8 cellular contexts compared by ENCODE assay signal in the genomic region with DNA sequence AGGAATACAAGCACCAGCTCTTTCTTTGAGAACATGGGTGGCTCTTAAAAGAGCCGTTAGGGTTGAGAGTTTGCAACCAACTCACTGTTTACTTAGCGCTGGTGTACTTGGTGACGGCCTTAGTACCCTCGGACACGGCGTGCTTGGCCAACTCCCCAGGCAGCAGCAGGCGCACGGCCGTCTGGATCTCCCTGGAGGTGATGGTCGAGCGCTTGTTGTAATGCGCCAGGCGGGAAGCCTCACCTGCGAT.
DNase-seq lines count a peak whose midpoint lies in the region; ATAC-seq and TF ChIP-seq lines count a peak whose summit lies in the region.
"Not testable (repeated sequence)": the region's sequence is repeated elsewhere in the genome, so short reads cannot be mapped to it uniquely, and the experiment has no call there.

No MANE protein-coding gene starts in this region.

- H3K4me3 ChIP-seq in Caco-2 (ENCODE audit: low read depth, low read length) = peak overlapping the region; percentile 65
- H3K4me3 ChIP-seq in fibroblast of mammary gland (ENCODE audit: control insufficient read depth, low read depth, low read length) = peak overlapping the region; percentile 81
- H3K4me3 ChIP-seq in mucosa of rectum (ENCODE audit: low read length in 2 of 2) = peak overlapping the region; percentile 74 to 86

- H3K27ac Mint-ChIP-seq in Caco-2 (ENCODE audit: unreplicated experiment) = not testable (repeated sequence)

- BruUV-seq in Caco-2 (replicated peaks; lab: Mats Ljungman, UMichigan) = TSS peak; percentile 78

- intact Hi-C loops in Caco-2 (cut with micrococcal nuclease; ENCODE audit: unreplicated experiment) = loop anchor here (1.0 to 10.0 kb wide), 7 partner anchors 15 to 1733 kb away; a partner anchor contains a TSS

- peaks cover 20% of the 10 kb centered on the region for H3K4me1 ChIP-seq in Caco-2
- H3K4me1 ChIP-seq in mucosa of rectum (ENCODE audit: control insufficient read depth in 2 of 2, insufficient read depth in 2 of 2, low read length in 2 of 2) = peaks cover 8 to 13% of the 10 kb centered on the region in 2 donors

- not testable (repeated sequence) for H3K27me3 Mint-ChIP-seq in Caco-2 (ENCODE audit: insufficient read depth, unreplicated experiment)

- CTCF ChIA-PET in Caco-2 (lab: Charles Lee) = interaction anchor here (1.2 kb wide), 1 partner anchor 25 kb away, joined by 3 read pairs; no protein-coding TSS in a partner anchor

- H3K4me3 Mint-ChIP-seq in Caco-2 (ENCODE audit: unreplicated experiment) = not testable (repeated sequence)

- not testable (repeated sequence) for H3K36me3 Mint-ChIP-seq in Caco-2 (ENCODE audit: insufficient read depth, unreplicated experiment)

- H3K4me1 Mint-ChIP-seq in Caco-2 (ENCODE audit: low read depth, unreplicated experiment) = not testable (repeated sequence)

- not testable (repeated sequence) for H3K27me3 ChIP-seq in Caco-2 (replicated peaks; ENCODE audit: control insufficient read depth, insufficient read depth, low read length); mucosa of rectum (ENCODE audit: control insufficient read depth in 2 of 2, insufficient read depth in 2 of 2, low read length in 2 of 2)

- not testable (repeated sequence) for H3K9me3 Mint-ChIP-seq in Caco-2 (ENCODE audit: unreplicated experiment)

- H3K27ac ChIP-seq in mucosa of rectum (ENCODE audit: low read depth in 2 of 2, low read length in 2 of 2) (peak overlapping the region; percentile 97), temporal lobe (ENCODE audit: low read depth, low read length) (peak overlapping the region; percentile 82)

- TF ChIP-seq CTCF in Caco-2 (IDR thresholded peaks at IDR 0.05; ENCODE audit: insufficient read depth in 1 of 2, low read depth in 1 of 2, low read length in 1 of 2, severe bottlenecking in 1 of 2, unreplicated experiment in 1 of 2); fibroblast of mammary gland (conservative IDR thresholded peaks at IDR 0.05; ENCODE audit: control insufficient read depth, insufficient read depth, low read depth, low read length): not testable (repeated sequence)

- POLR2A ChIA-PET in Caco-2 (lab: Charles Lee) = interaction anchor here (0.5 to 5.3 kb wide), 13 partner anchors 14 to 881 kb away, joined by 3 to 221 read pairs (median 7); a partner anchor contains a TSS

- not testable (repeated sequence) for H3K9me3 ChIP-seq in Caco-2; mucosa of rectum (ENCODE audit: control insufficient read depth in 2 of 2, low read length in 2 of 2)

- ATAC-seq in GM19455 (IDR thresholded peaks at IDR 0.05; ENCODE audit: unreplicated experiment) (peak; percentile 22), HG02973 (IDR thresholded peaks at IDR 0.05; ENCODE audit: unreplicated experiment) (peak; percentile 1)

- DNase-seq in Caco-2 = not testable (repeated sequence)
- DNase-seq in NCI-H146 (lab: John Stamatoyannopoulos, UW) = peak; percentile 84
- peak; percentile 15 for DNase-seq in activated T-helper 1 cell treated with Interleukin-2 at 50 U/mL for 16 hours (ENCODE audit: low read depth)
- DNase-seq in fibroblast of mammary gland (ENCODE audit: low read depth) = peak; percentile 54

- H3K9ac ChIP-seq in mucosa of rectum (ENCODE audit: low read depth in 1 of 2, low read length in 2 of 2) = peak overlapping the region; percentile 75 to 80

- H3K36me3 ChIP-seq in Caco-2 (ENCODE audit: control insufficient read depth, insufficient read depth, low read length); mucosa of rectum (ENCODE audit: control insufficient read depth in 2 of 2, insufficient read depth in 2 of 2, low read length in 2 of 2): not testable (repeated sequence)
